In genomic region chr17:7442142-7442541, GRCh38 we compare ENCODE assay signal across 27 cellular contexts. TPM values are rescaled to one million over a fixed set of nuclear protein-coding genes. Genes with fewer than 3 reads are reported as not detected.
"Had no signal": no experiment of that assay in that cellular context is flagged by ENCODE, and none has a peak within 500 bp of the region (broad histone marks: within the 10 kb centered on the region; RNA-seq: fewer than 3 reads in every experiment).

No MANE protein-coding gene starts in this region.

- H3K27ac Mint-ChIP-seq: activated CD4-positive, alpha-beta T cell treated with anti-CD3 and anti-CD28 coated beads, Interleukin-2, amount 10 ng/mL, durations not matched to agents 7 days and 5 days; activated CD8-positive, alpha-beta T cell treated with anti-CD3 and anti-CD28 coated beads, Interleukin-2, amount 10 ng/mL, durations not matched to agents 7 days and 5 days; activated naive CD4-positive, alpha-beta T cell treated with anti-CD3 and anti-CD28 coated beads for 36 hours; activated naive CD8-positive, alpha-beta T cell treated with anti-CD3 and anti-CD28 coated beads, Interleukin-2, amount 50 U/mL, for 24 hours; activated T-cell treated with anti-CD3 and anti-CD28 coated beads, Interleukin-2, amount 50 U/mL, for 24 hours; memory B cell; naive thymus-derived CD4-positive, alpha-beta T cell; T-helper 2 cell treated with Interferon-gamma antibody and Interleukin-4, amounts not matched to agents 5 μg/mL and 100 μg/mL, for 36 hours had no signal

- H3K27me3 ChIP-seq: breast epithelium, thyroid gland had no signal

- H3K36me3 ChIP-seq: breast epithelium, esophagus muscularis mucosa, right atrium auricular region, thyroid gland had no signal

- DNase-seq: activated CD4-positive, alpha-beta T cell treated with anti-CD3 and anti-CD28 coated beads, Interleukin-2, amount 10 ng/mL, durations not matched to agents 7 days and 5 days; activated CD4-positive, CD25-positive, alpha-beta regulatory T cell; activated CD8-positive, alpha-beta T cell treated with anti-CD3 and anti-CD28 coated beads, Interleukin-2, amount 10 ng/mL, durations not matched to agents 7 days and 5 days; activated naive CD4-positive, alpha-beta T cell treated with anti-CD3 and anti-CD28 coated beads for 36 hours; activated naive CD8-positive, alpha-beta T cell treated with anti-CD3 and anti-CD28 coated beads, Interleukin-2, amount 50 U/mL, for 24 hours; activated T-cell treated with anti-CD3 and anti-CD28 coated beads, Interleukin-2, amount 50 U/mL, for 24 hours; aorta; cerebellar nuclear complex; cortex of kidney; effector CD4-positive, alpha-beta T cell; naive thymus-derived CD4-positive, alpha-beta T cell; occipital lobe; stimulated activated CD4-positive, alpha-beta T cell treated with anti-CD3 and anti-CD28 coated beads, Interleukin-12 subunit alpha, Interleukin-12 subunit beta, amount 100 ng/mL, for 4 hours; stimulated activated CD4-positive, alpha-beta T cell treated with anti-CD3 and anti-CD28 coated beads, Interleukin-1b, Interleukin-23, amount 100 ng/mL, for 48 hours; stimulated activated naive CD4-positive, alpha-beta T cell treated with Interleukin-2 at 50 U/mL for 16 hours; thyroid gland had no signal

- H3K27ac ChIP-seq: breast epithelium, esophagus muscularis mucosa, thyroid gland had no signal

- H3K4me3 ChIP-seq: breast epithelium, esophagus muscularis mucosa, right atrium auricular region, thyroid gland had no signal

- H3K9me3 Mint-ChIP-seq: activated CD4-positive, alpha-beta T cell treated with anti-CD3 and anti-CD28 coated beads, Interleukin-2, amount 10 ng/mL, durations not matched to agents 7 days and 5 days; activated naive CD4-positive, alpha-beta T cell treated with anti-CD3 and anti-CD28 coated beads for 36 hours; activated naive CD8-positive, alpha-beta T cell treated with anti-CD3 and anti-CD28 coated beads, Interleukin-2, amount 50 U/mL, for 24 hours; activated T-cell treated with anti-CD3 and anti-CD28 coated beads, Interleukin-2, amount 50 U/mL, for 24 hours; activated T-helper 2 cell treated with anti-CD3 and anti-CD28 coated beads, Interferon-gamma antibody, Interleukin-2, Interleukin-4, amounts not matched to agents 10 μg/mL and 5 μg/mL and 100 μg/mL, durations not matched to agents 14 hours and 24 hours and 36 hours; memory B cell; T-helper 2 cell treated with Interferon-gamma antibody and Interleukin-4, amounts not matched to agents 5 μg/mL and 100 μg/mL, for 36 hours had no signal

- H3K9me3 ChIP-seq: breast epithelium, esophagus muscularis mucosa, right atrium auricular region, thyroid gland had no signal

- H3K4me3 Mint-ChIP-seq: activated CD4-positive, alpha-beta T cell treated with anti-CD3 and anti-CD28 coated beads, Interleukin-2, amount 10 ng/mL, durations not matched to agents 7 days and 5 days; activated CD8-positive, alpha-beta T cell treated with anti-CD3 and anti-CD28 coated beads, Interleukin-2, amount 10 ng/mL, durations not matched to agents 7 days and 5 days; activated naive CD4-positive, alpha-beta T cell treated with anti-CD3 and anti-CD28 coated beads for 36 hours; activated naive CD8-positive, alpha-beta T cell treated with anti-CD3 and anti-CD28 coated beads, Interleukin-2, amount 50 U/mL, for 24 hours; activated T-cell treated with anti-CD3 and anti-CD28 coated beads, Interleukin-2, amount 50 U/mL, for 24 hours; memory B cell had no signal

RNA-seq across cellular contexts. Expression of gene SPEM3, which starts 13.5 kb away (rescaled TPM):
- total RNA-seq: activated CD4-positive, alpha-beta T cell treated with anti-CD3 and anti-CD28 coated beads, Interleukin-2, amount 10 ng/mL, durations not matched to agents 7 days and 5 days; activated CD8-positive, alpha-beta T cell treated with anti-CD3 and anti-CD28 coated beads, Interleukin-2, amount 10 ng/mL, durations not matched to agents 7 days and 5 days; activated naive CD4-positive, alpha-beta T cell treated with anti-CD3 and anti-CD28 coated beads for 36 hours; activated T-helper 2 cell treated with anti-CD3 and anti-CD28 coated beads, Interferon-gamma antibody, Interleukin-2, Interleukin-4, amounts not matched to agents 10 μg/mL and 5 μg/mL and 100 μg/mL, durations not matched to agents 14 hours and 24 hours and 36 hours; aorta; breast epithelium; esophagus muscularis mucosa; liver; mucosa of gallbladder; naive thymus-derived CD4-positive, alpha-beta T cell; occipital lobe; posterior vena cava; right atrium auricular region; subcutaneous adipose tissue; thyroid gland; urinary bladder had no signal
- polyA plus RNA-seq: aorta; liver; naive thymus-derived CD4-positive, alpha-beta T cell; urinary bladder had no signal

RNA-seq across cellular contexts. Expression of gene SPEM2, which starts 16.7 kb away (rescaled TPM):
- total RNA-seq: activated CD4-positive, alpha-beta T cell treated with anti-CD3 and anti-CD28 coated beads, Interleukin-2, amount 10 ng/mL, durations not matched to agents 7 days and 5 days; activated CD8-positive, alpha-beta T cell treated with anti-CD3 and anti-CD28 coated beads, Interleukin-2, amount 10 ng/mL, durations not matched to agents 7 days and 5 days; activated naive CD4-positive, alpha-beta T cell treated with anti-CD3 and anti-CD28 coated beads for 36 hours; activated T-helper 2 cell treated with anti-CD3 and anti-CD28 coated beads, Interferon-gamma antibody, Interleukin-2, Interleukin-4, amounts not matched to agents 10 μg/mL and 5 μg/mL and 100 μg/mL, durations not matched to agents 14 hours and 24 hours and 36 hours; aorta; breast epithelium; esophagus muscularis mucosa; liver; mucosa of gallbladder; naive thymus-derived CD4-positive, alpha-beta T cell; occipital lobe; posterior vena cava; right atrium auricular region; subcutaneous adipose tissue; urinary bladder had no signal
- polyA plus RNA-seq: aorta; liver; naive thymus-derived CD4-positive, alpha-beta T cell; urinary bladder had no signal
